ENCODE assay signal across 21 cellular contexts in genomic region chr13:29810898-29811297, GRCh38. TPM values are rescaled to one million over a fixed set of nuclear protein-coding genes. Genes with fewer than 3 reads are reported as not detected.
A peak's percentile ranks its signal among the peaks of the same experiment; 100 is the strongest.
DNase-seq lines count a peak whose midpoint lies in the region; ATAC-seq and TF ChIP-seq lines count a peak whose summit lies in the region.
"Had no signal": no experiment of that assay in that cellular context is flagged by ENCODE, and none has a peak within 500 bp of the region (broad histone marks: within the 10 kb centered on the region; RNA-seq: fewer than 3 reads in every experiment).

No MANE protein-coding gene starts in this region.

- H3K36me3 ChIP-seq in IMR-90 (ENCODE audit: control insufficient read depth, insufficient read depth, low read length) (no peaks in the 10 kb centered on the region), endodermal cell (ENCODE audit: control insufficient read depth, insufficient read depth, low read length) (no peaks in the 10 kb centered on the region), right lobe of liver (no peaks in the 10 kb centered on the region)
- H3K36me3 ChIP-seq: SJSA1 had no signal

- 0 out of 2 replicates have a peak overlapping the region, but pooled peaks have one; percentile 7 for H3K23ac ChIP-seq in IMR-90 (ENCODE audit: low read depth, low read length)

- in situ Hi-C loops in IMR-90 (cut with MboI; ENCODE audit: low sequenced_read_pairs) = no loop called here

- no peaks in the 10 kb centered on the region for H3K36me3 Mint-ChIP-seq in endodermal cell (ENCODE audit: low read depth)
- H3K36me3 Mint-ChIP-seq in type B pancreatic cell = no peaks in the 10 kb centered on the region

- H3K79me1 ChIP-seq in IMR-90 (ENCODE audit: low read depth in 1 of 2, low read length in 2 of 2) = peaks cover 21 to 58% of the 10 kb centered on the region in 2 experiments

- CTCF ChIA-PET in IMR-90 (lab: Yijun Ruan, JAX) = interaction anchor here (0.5 to 1.4 kb wide), 3 partner anchors 9 to 35 kb away, joined by 3 to 5 read pairs (median 3); no protein-coding TSS in a partner anchor

- H3K9me3 ChIP-seq in IMR-90 (ENCODE audit: control insufficient read depth, insufficient read depth, low read length) (no peaks in the 10 kb centered on the region), endodermal cell (ENCODE audit: control insufficient read depth, low read length) (no peaks in the 10 kb centered on the region), right lobe of liver (no peaks in the 10 kb centered on the region)
- H3K9me3 ChIP-seq: SJSA1 had no signal

- H2BK15ac ChIP-seq in IMR-90 (ENCODE audit: low read depth, low read length) = no peak overlapping the region

- H3K4ac ChIP-seq in IMR-90 (ENCODE audit: low read depth, low read length) = no peak overlapping the region

- no TSS peak for BruUV-seq in IMR-90 (replicated peaks; lab: Mats Ljungman, UMichigan)

- no peak overlapping the region for H2AFZ ChIP-seq in IMR-90 (replicated peaks; ENCODE audit: low read length, poor library complexity)
- H2AFZ ChIP-seq: GM23248, PC-9 had no signal

- no peak overlapping the region for H4K5ac ChIP-seq in IMR-90 (ENCODE audit: low read depth, low read length)

- no peak overlapping the region for H3K18ac ChIP-seq in IMR-90 (ENCODE audit: low read depth, low read length)

- no peak overlapping the region for H4K8ac ChIP-seq in IMR-90 (ENCODE audit: low read depth in 2 of 2, low read length in 2 of 2)

- H3K56ac ChIP-seq in IMR-90 (ENCODE audit: extremely low read depth, insufficient read depth, low read length) = no peak overlapping the region

- POLR2A ChIA-PET in IMR-90 (lab: Charles Lee; ENCODE audit: unreplicated experiment) = no interaction called here

- no peak overlapping the region for H2BK5ac ChIP-seq in IMR-90 (ENCODE audit: low read depth, low read length, poor library complexity, severe bottlenecking)

- peaks cover 26% of the 10 kb centered on the region; the same call in 1 of the 2 replicates for H4K20me1 ChIP-seq in IMR-90 (ENCODE audit: insufficient read depth, low read length)

- H3K9ac ChIP-seq in IMR-90 (ENCODE audit: low read depth, low read length) (no peak overlapping the region), endodermal cell (ENCODE audit: extremely low read depth, low read length, poor library complexity, severe bottlenecking) (no peak overlapping the region)
- H3K9ac ChIP-seq: GM23248 had no signal

- H3K4me3 ChIP-seq in IMR-90 (ENCODE audit: insufficient read depth, low read depth, low read length) = no peak overlapping the region
- peak overlapping the region; percentile 23 for H3K4me3 ChIP-seq in endodermal cell (ENCODE audit: low read length)
- H3K4me3 ChIP-seq in right lobe of liver = peak overlapping the region in 2 of 3 donors; percentile 4 to 12
- H3K4me3 ChIP-seq: GM23248, K562, PC-9, SJSA1 had no signal

- no CpG with 5 or more reads among the region's 4 CpGs for WGBS in IMR-90 (ENCODE audit: extremely low coverage in 2 of 2, insufficient read length in 1 of 2), 2 experiments
- 94 to 98% methylated on average over 3 to 4 of the region's 4 CpGs for WGBS in endodermal cell (ENCODE audit: insufficient coverage in 1 of 2, insufficient read length in 1 of 2), 2 experiments
- WGBS in right lobe of liver (ENCODE audit: insufficient coverage, low coverage, low lambda C conversion rate, missing lambda C conversion rate) = 29% methylated on average over 4 of the region's 4 CpGs

- H3K4me3 Mint-ChIP-seq in endodermal cell = no peak overlapping the region
- no peak overlapping the region for H3K4me3 Mint-ChIP-seq in type B pancreatic cell
- H3K4me3 Mint-ChIP-seq: H9 had no signal

- TF ChIP-seq CTCF in IMR-90 (conservative IDR thresholded peaks at IDR 0.05; ENCODE audit: low read depth, low read length) = no peak
- no peak for TF ChIP-seq CTCF in endodermal cell (conservative IDR thresholded peaks at IDR 0.05)
- no peak for TF ChIP-seq CTCF in right lobe of liver (IDR thresholded peaks at IDR 0.05)
- TF ChIP-seq CTCF in type B pancreatic cell (conservative IDR thresholded peaks at IDR 0.05) = no peak

- H3K4me2 ChIP-seq in IMR-90 (ENCODE audit: low read depth, low read length) = no peak overlapping the region
- H3K4me2 ChIP-seq: PC-9 had no signal

- H2BK120ac ChIP-seq in IMR-90 (ENCODE audit: low read depth, low read length) = no peak overlapping the region

- no peak overlapping the region for H2AK9ac ChIP-seq in IMR-90 (replicated peaks; ENCODE audit: low read depth, low read length, poor library complexity)

- no peak overlapping the region for H2BK20ac ChIP-seq in IMR-90 (ENCODE audit: low read depth, low read length)

- H3K27ac Mint-ChIP-seq in endodermal cell = no peak overlapping the region
- H3K27ac Mint-ChIP-seq in type B pancreatic cell = peak overlapping the region; percentile 22

- peaks cover 5% of the 10 kb centered on the region; the same call in 1 of the 2 replicates for H3K9me1 ChIP-seq in IMR-90 (ENCODE audit: insufficient read depth, low read length)

- intact Hi-C loops in IMR-90 (cut with micrococcal nuclease) (no loop called here), right lobe of liver (cut with DNase I) (no loop called here)

- H3K14ac ChIP-seq in IMR-90 (replicated peaks; ENCODE audit: low read depth, low read length) = no peak overlapping the region

- no peaks in the 10 kb centered on the region for H3K9me3 Mint-ChIP-seq in endodermal cell
- no peaks in the 10 kb centered on the region for H3K9me3 Mint-ChIP-seq in type B pancreatic cell
- H3K9me3 Mint-ChIP-seq: H9 had no signal

- H3K27me3 Mint-ChIP-seq in endodermal cell (ENCODE audit: insufficient read depth) (no peaks in the 10 kb centered on the region), type B pancreatic cell (no peaks in the 10 kb centered on the region)

- dilution Hi-C loops in IMR-90 (cut with HindIII; ENCODE audit: low sequenced_read_pairs, unreplicated experiment) = no loop called here

- no peak for ATAC-seq in IMR-90 (ENCODE audit: low read depth)
- ATAC-seq in right lobe of liver = peak; percentile 36 to 67 (median 60)
- ATAC-seq in HG03139 (IDR thresholded peaks at IDR 0.05; ENCODE audit: unreplicated experiment) = no peak
- ATAC-seq in GM19455 (IDR thresholded peaks at IDR 0.05; ENCODE audit: unreplicated experiment) = no peak
- ATAC-seq: K562, Right ventricle myocardium inferior had no signal

- no peaks in the 10 kb centered on the region for H3K27me3 ChIP-seq in IMR-90 (ENCODE audit: control insufficient read depth, insufficient read depth, low read length)
- H3K27me3 ChIP-seq in endodermal cell (ENCODE audit: control insufficient read depth, insufficient read depth, low read length, poor library complexity, severe bottlenecking) = no peaks in the 10 kb centered on the region
- no peaks in the 10 kb centered on the region for H3K27me3 ChIP-seq in right lobe of liver
- H3K27me3 ChIP-seq: SJSA1 had no signal

- H4K91ac ChIP-seq in IMR-90 (ENCODE audit: insufficient read depth, low read depth, low read length) = no peak overlapping the region

- no peak overlapping the region for H2AK5ac ChIP-seq in IMR-90 (ENCODE audit: low read depth, low read length)

- no peak overlapping the region for H3K27ac ChIP-seq in IMR-90 (ENCODE audit: insufficient read depth, low read length)
- no peak overlapping the region for H3K27ac ChIP-seq in endodermal cell (ENCODE audit: low read depth, low read length)
- H3K27ac ChIP-seq in right lobe of liver = peak overlapping the region; percentile 25 to 72 (median 61)
- H3K27ac ChIP-seq: GM23248, PC-9, SJSA1 had no signal

- peaks cover 28% of the 10 kb centered on the region for H3K4me1 Mint-ChIP-seq in endodermal cell
- H3K4me1 Mint-ChIP-seq in type B pancreatic cell (ENCODE audit: unreplicated experiment) = peaks cover 35% of the 10 kb centered on the region

- DNase-seq in IMR-90 (no peak), endodermal cell (no peak), right lobe of liver (no peak), type B pancreatic cell (ENCODE audit: extremely low spot score, unreplicated experiment) (no peak), NCI-H146 treated with DMSO at 0.1 percent for 48 hours (lab: John Stamatoyannopoulos, UW; ENCODE audit: unreplicated experiment) (no peak)
- DNase-seq: ACHN; GM23248; H9; Kasumi-1; NCI-H1436; NCI-H187 treated with DMSO at 0.1 percent for 48 hours; NCI-H2171 treated with DMSO at 0.1 percent for 48 hours; NCI-H345; NCI-H82; NK-92 treated with Interleukin-12 subunit alpha and Interleukin-12 subunit beta, amount 100 ng/mL, for 24 hours; PC-9 had no signal

- TF ChIP-seq POLR2A in IMR-90 (IDR thresholded peaks at IDR 0.05; ENCODE audit: low read depth, low read length) (no peak), right lobe of liver (IDR thresholded peaks at IDR 0.05) (no peak)

- no peaks in the 10 kb centered on the region; the same call in 1 of the 2 replicates for H3K4me1 ChIP-seq in IMR-90 (ENCODE audit: control insufficient read depth, insufficient read depth, low read length)
- H3K4me1 ChIP-seq in endodermal cell (ENCODE audit: control insufficient read depth, insufficient read depth, low read length) = peaks cover 5% of the 10 kb centered on the region
- peaks cover 0 to 49% (median 24%) of the 10 kb centered on the region in 4 donors for H3K4me1 ChIP-seq in right lobe of liver

- TF ChIP-seq RAD21 in IMR-90 (IDR thresholded peaks at IDR 0.05; ENCODE audit: low read length) = no peak

TF ChIP-seq in IMR-90, 13 proteins besides CTCF, POLR2A, EP300 and RAD21 (continues in another document):
- TF ChIP-seq RCOR1 (IDR thresholded peaks at IDR 0.05; ENCODE audit: insufficient replicate concordance, low read length) = no peak
- no peak for TF ChIP-seq USF2 (IDR thresholded peaks at IDR 0.05; ENCODE audit: low read depth, low read length)
- TF ChIP-seq FOS (IDR thresholded peaks at IDR 0.05; ENCODE audit: low read depth, low read length) = no peak
- no peak for TF ChIP-seq BHLHE40 (IDR thresholded peaks at IDR 0.05; ENCODE audit: low read depth, low read length)
- TF ChIP-seq CHD1 (IDR thresholded peaks at IDR 0.05; ENCODE audit: low read depth, low read length) = no peak
- no peak for TF ChIP-seq MXI1 (IDR thresholded peaks at IDR 0.05; ENCODE audit: borderline replicate concordance, low read depth, low read length)
- TF ChIP-seq CEBPB (IDR thresholded peaks at IDR 0.05; ENCODE audit: low read depth, low read length) = no peak

RNA-seq across cellular contexts. Expression of gene UBL3, which starts 39.5 kb away (rescaled TPM):
- total RNA-seq in IMR-90 (2012; rRNA removed) (19.9 and 30.3 TPM in 2 replicates), endodermal cell (10 to 100 TPM; 16.5 to 22.3 TPM), right lobe of liver (10 to 100 TPM; 15.7 to 28.6 (median 23.5) TPM), type B pancreatic cell (ENCODE audit: low replicate concordance) (37.7 and 47.7 TPM in 2 replicates)
- polyA plus RNA-seq in IMR-90 (2012; rRNA removed) = 14.3 and 16.0 TPM in 2 replicates
- 5.7 and 6.5 TPM in 2 replicates for polyA plus RNA-seq in IMR-90 (2012; cell fraction: cytosol; rRNA removed)
- 3.5 and 7.6 TPM in 2 replicates for polyA plus RNA-seq in IMR-90 (2012; cell fraction: nucleus; rRNA removed; ENCODE audit: low replicate concordance)
- 29.4 TPM for polyA plus RNA-seq in endodermal cell (2013, experiment 1 of 2)
- 26.9 TPM for polyA plus RNA-seq in endodermal cell (2013, experiment 2 of 2)

Comparison
In these comparisons a context has a peak if more than half of its experiments do, and no peak if none do; other contexts are left out.
1. ATAC-seq: peak in right lobe of liver (4 of 4); none in IMR-90 (single experiment), HG03139 (single experiment) and GM19455 (single experiment).
2. H3K27ac ChIP-seq: peak in right lobe of liver (3 of 3); none in IMR-90 (single experiment) and endodermal cell (single experiment).